8 cellular contexts compared by ENCODE assay signal in the genomic region with DNA sequence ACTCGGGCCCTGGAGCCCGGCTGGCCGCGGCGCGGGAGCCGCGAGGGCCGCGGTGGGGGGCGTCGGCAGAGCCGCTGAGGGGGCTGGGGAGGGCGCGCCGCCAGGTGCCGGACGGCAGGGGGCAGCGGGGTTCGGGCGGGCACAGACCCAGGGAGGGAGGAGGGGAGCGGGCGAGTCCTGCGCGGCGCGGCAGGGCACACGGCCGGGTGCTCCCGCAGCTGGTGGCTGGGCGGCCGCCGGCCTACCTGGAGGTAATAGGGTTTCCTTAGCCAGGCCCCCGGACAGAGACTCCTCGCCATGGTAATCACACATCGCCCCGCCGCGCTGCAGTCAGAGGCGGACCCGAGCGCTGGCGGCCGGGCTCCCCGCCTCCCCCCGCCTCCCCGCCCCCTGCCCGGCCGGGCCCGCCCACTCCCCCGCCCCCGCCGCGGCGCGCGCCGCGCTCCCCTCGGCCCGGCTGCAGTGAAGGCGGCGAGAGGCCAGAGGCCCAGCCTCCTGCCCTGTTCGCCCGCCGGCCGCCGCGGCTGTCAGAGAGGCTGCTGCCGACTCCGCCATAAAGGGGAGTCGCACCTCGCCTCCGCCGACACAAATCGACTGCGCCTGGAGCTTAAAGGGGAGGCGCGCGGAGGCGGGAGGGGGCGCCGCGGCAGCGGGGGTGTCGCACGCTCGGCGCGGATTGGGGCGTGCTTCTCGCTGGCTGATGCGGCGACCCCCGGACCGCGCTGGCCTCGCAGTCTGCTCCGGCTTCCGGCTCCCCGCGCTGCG. TPM values are rescaled to one million over a fixed set of nuclear protein-coding genes. Genes with fewer than 3 reads are reported as not detected.
DNase-seq lines count a peak whose midpoint lies in the region; ATAC-seq and TF ChIP-seq lines count a peak whose summit lies in the region.

Gene DIPK1A (minus strand): TSS at position 332 of the 765 bp plus-strand sequence. CDS start 33 bp downstream, at position 299.

- H3K36me3 ChIP-seq in GM23248 (ENCODE audit: low read depth): no peaks in the 10 kb centered on the region
- H3K36me3 ChIP-seq in heart left ventricle: no peaks in the 10 kb centered on the region
- no peaks in the 10 kb centered on the region for H3K36me3 ChIP-seq in upper lobe of left lung

- TF ChIP-seq EP300 in upper lobe of left lung (IDR thresholded peaks at IDR 0.05): no peak

- peak within 1 kb of the TSS; percentile 89 for H3K4me3 Mint-ChIP-seq in progenitor cell of endocrine pancreas (ENCODE audit: low read depth)

- no peaks in the 10 kb centered on the region for H3K27me3 Mint-ChIP-seq in progenitor cell of endocrine pancreas

- no peaks in the 10 kb centered on the region for H3K9me3 Mint-ChIP-seq in progenitor cell of endocrine pancreas (ENCODE audit: low read depth)

- peak within 1 kb of the TSS; percentile 89 for H3K9ac ChIP-seq in GM23248

- in situ Hi-C loops in GM23248 (cut with MboI): no loop called here

- H3K9me3 ChIP-seq in GM23248 (ENCODE audit: low read depth): no peaks in the 10 kb centered on the region
- no peaks in the 10 kb centered on the region for H3K9me3 ChIP-seq in heart left ventricle
- no peaks in the 10 kb centered on the region for H3K9me3 ChIP-seq in upper lobe of left lung

- TF ChIP-seq POLR2A in heart left ventricle (IDR thresholded peaks at IDR 0.05) (peak in 1 of 2 donors; percentile 80), upper lobe of left lung (IDR thresholded peaks at IDR 0.05) (peak in 3 of 4 donors; percentile 56 to 80 (median 67))

- H3K4me2 ChIP-seq in GM23248 (ENCODE audit: unreplicated experiment): peak within 1 kb of the TSS; percentile 97

- DNase-seq in ELF-1 (ENCODE audit: low read depth, low spot score): peak; percentile 74
- peak; percentile 86 for DNase-seq in GM23248
- peak; percentile 74 for DNase-seq in LHCN-M2 (ENCODE audit: low read depth)
- DNase-seq in SW 1271 (lab: John Stamatoyannopoulos, UW): peak; percentile 22 to 52
- DNase-seq in activated naive CD8-positive, alpha-beta T cell treated with anti-CD3 and anti-CD28 coated beads, Interleukin-2, amount 50 U/mL, for 16 hours (ENCODE audit: low read depth, low spot score): peak; percentile 39
- DNase-seq in heart left ventricle: peak; percentile 78 to 90 (median 84)
- peak; percentile 72 for DNase-seq in progenitor cell of endocrine pancreas (ENCODE audit: low spot score, unreplicated experiment)
- DNase-seq in upper lobe of left lung: peak; percentile 74 to 96

- no peaks in the 10 kb centered on the region for H3K9me2 ChIP-seq in GM23248 (ENCODE audit: insufficient read depth)

- H4K20me1 ChIP-seq in GM23248 (ENCODE audit: insufficient read depth): no peaks in the 10 kb centered on the region

- H3K4me3 ChIP-seq in GM23248 (peak within 1 kb of the TSS; percentile 93), heart left ventricle (peak within 1 kb of the TSS; percentile 61 to 99 (median 90)), upper lobe of left lung (peak within 1 kb of the TSS; percentile 72 to 96 (median 84))

- H2AFZ ChIP-seq in GM23248: peak within 1 kb of the TSS; percentile 90

- H3K36me3 Mint-ChIP-seq in progenitor cell of endocrine pancreas (ENCODE audit: insufficient read depth): no peaks in the 10 kb centered on the region

- WGBS in GM23248 (ENCODE audit: low coverage in 1 of 2, low lambda C conversion rate in 2 of 2, missing lambda C conversion rate in 2 of 2), 2 experiments: 0 to 2% methylated on average over 31 to 93 of the region's 103 CpGs
- WGBS in heart left ventricle, 4 donors: 0 to 1% (median 0%) methylated on average over 10 to 103 of the region's 103 CpGs
- 0% methylated on average over 8 of the region's 103 CpGs; no CpG with 5 or more reads in 1 of the 2 donors for whole genome bisulfite sequencing in upper lobe of left lung, 2 donors

- H3K27me3 ChIP-seq in GM23248 (replicated peaks; ENCODE audit: insufficient read depth) (no peaks in the 10 kb centered on the region), heart left ventricle (no peaks in the 10 kb centered on the region), upper lobe of left lung (no peaks in the 10 kb centered on the region)

- intact Hi-C loops in heart left ventricle (cut with DNase I): loop anchor here in 7 of 10 donors (2.0 to 10.0 kb wide), 5 partner anchors 33 to 116 kb away; partner anchors contain the start of gene MTF2 (in 2 of the 7)

- H3K79me2 ChIP-seq in GM23248 (ENCODE audit: insufficient read depth): peaks cover 27% of the 10 kb centered on the region

- peaks cover 7% of the 10 kb centered on the region for H3F3A ChIP-seq in GM23248 (ENCODE audit: insufficient read depth)

- H3K27ac ChIP-seq in GM23248: peak within 1 kb of the TSS; percentile 97
- peak within 1 kb of the TSS; percentile 78 to 99 (median 96) for H3K27ac ChIP-seq in heart left ventricle
- H3K27ac ChIP-seq in upper lobe of left lung: peak within 1 kb of the TSS; percentile 90 to 96 (median 93)

- H3K4me1 ChIP-seq in GM23248 (ENCODE audit: insufficient read depth): no peaks in the 10 kb centered on the region; the same call in 1 of the 2 replicates
- H3K4me1 ChIP-seq in heart left ventricle: peaks cover 0 to 37% (median 14%) of the 10 kb centered on the region in 12 donors
- peaks cover 0 to 14% (median 12%) of the 10 kb centered on the region in 4 donors for H3K4me1 ChIP-seq in upper lobe of left lung

- H3K27ac Mint-ChIP-seq in progenitor cell of endocrine pancreas: peak within 1 kb of the TSS; percentile 94

- peak in 6 of 12 donors; percentile 6 to 35 (median 26) for TF ChIP-seq CTCF in heart left ventricle (IDR thresholded peaks at IDR 0.05)
- peak; percentile 51 for TF ChIP-seq CTCF in progenitor cell of endocrine pancreas (IDR thresholded peaks at IDR 0.05; ENCODE audit: unreplicated experiment)
- TF ChIP-seq CTCF in upper lobe of left lung (IDR thresholded peaks at IDR 0.05): peak in 5 of 6 experiments; percentile 14 to 40 (median 33)

- ATAC-seq in heart left ventricle (peak; percentile 32 to 90 (median 82)), upper lobe of left lung (ENCODE audit: low FRiP score in 2 of 2) (peak; percentile 78 to 90)

- peaks cover 16% of the 10 kb centered on the region for H3K4me1 Mint-ChIP-seq in progenitor cell of endocrine pancreas (ENCODE audit: low read depth)

RNA-seq across cellular contexts. Expression of gene DIPK1A, which starts in this region (rescaled TPM):
- total RNA-seq in GM23248 (2014; rRNA removed; shearing (Covaris generic)): 22.3 and 26.6 TPM in 2 replicates
- polyA plus RNA-seq in GM23248 (2016; fragmentation: Nextera tagmentation; extraction: Ambion mirVana): 49.6 and 51.6 TPM in 2 replicates
- 13.1 and 15.8 TPM in 2 replicates for total RNA-seq in LHCN-M2 (2014; rRNA removed)
- 8.1 TPM for polyA plus RNA-seq in LHCN-M2 (2012)
- 10 to 100 TPM in 2 of 9 donors, 1 to 10 TPM in 7; 4.6 to 11.6 (median 6.5) TPM for total RNA-seq in heart left ventricle
- 1 to 10 TPM; 2.8 to 6.1 TPM for polyA plus RNA-seq in heart left ventricle
- 6.9 and 7.5 TPM in 2 replicates for total RNA-seq in progenitor cell of endocrine pancreas
- total RNA-seq in upper lobe of left lung: 10 to 100 TPM in 1 of 6 donors, 1 to 10 TPM in 5; 2.8 to 15.2 (median 4.4) TPM

Comparison
In these comparisons a context has a peak if more than half of its experiments do, and no peak if none do; other contexts are left out.
1. Peak in every context shown above with its lines: DNase-seq, ATAC-seq, H3K4me3 ChIP-seq and H3K27ac ChIP-seq.